Comparison of ENCODE assay signal across 1 cellular context in the genomic region with DNA sequence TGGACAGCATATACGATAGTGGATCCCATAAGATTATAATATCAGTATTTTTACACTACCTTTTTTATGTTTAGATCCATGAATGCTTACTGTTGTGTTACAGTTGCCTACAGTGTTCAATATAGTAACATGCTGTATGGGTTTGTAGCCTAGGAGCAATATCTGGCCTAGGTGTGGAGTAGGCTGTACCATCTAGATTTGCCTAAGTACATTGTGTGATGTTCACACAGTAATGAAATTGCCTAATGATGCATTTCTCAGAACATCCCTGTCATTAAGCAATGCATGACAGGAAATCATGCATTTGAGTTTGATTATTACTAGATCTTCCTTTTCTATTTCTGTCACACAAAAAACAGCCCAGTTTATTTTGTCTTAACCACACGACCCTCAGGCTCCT.
TF ChIP-seq lines count a peak whose summit lies in the region.

No MANE protein-coding gene starts in this region.

TF ChIP-seq in IMR-90, 13 proteins besides CTCF, POLR2A, EP300 and RAD21:
- TF ChIP-seq FOS (IDR thresholded peaks at IDR 0.05; ENCODE audit: low read depth, low read length) = no peak
- no peak for TF ChIP-seq SMC3 (IDR thresholded peaks at IDR 0.05; ENCODE audit: low read depth, low read length)
- no peak for TF ChIP-seq CEBPB (IDR thresholded peaks at IDR 0.05; ENCODE audit: low read depth, low read length)
- TF ChIP-seq, protein P1, sequence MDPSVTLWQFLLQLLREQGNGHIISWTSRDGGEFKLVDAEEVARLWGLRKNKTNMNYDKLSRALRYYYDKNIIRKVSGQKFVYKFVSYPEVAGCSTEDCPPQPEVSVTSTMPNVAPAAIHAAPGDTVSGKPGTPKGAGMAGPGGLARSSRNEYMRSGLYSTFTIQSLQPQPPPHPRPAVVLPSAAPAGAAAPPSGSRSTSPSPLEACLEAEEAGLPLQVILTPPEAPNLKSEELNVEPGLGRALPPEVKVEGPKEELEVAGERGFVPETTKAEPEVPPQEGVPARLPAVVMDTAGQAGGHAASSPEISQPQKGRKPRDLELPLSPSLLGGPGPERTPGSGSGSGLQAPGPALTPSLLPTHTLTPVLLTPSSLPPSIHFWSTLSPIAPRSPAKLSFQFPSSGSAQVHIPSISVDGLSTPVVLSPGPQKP (IDR thresholded peaks at IDR 0.05; ENCODE audit: borderline replicate concordance, low read depth, low read length) = no peak
- TF ChIP-seq RFX5 (IDR thresholded peaks at IDR 0.05; ENCODE audit: low read depth, low read length) = no peak
- TF ChIP-seq MXI1 (IDR thresholded peaks at IDR 0.05; ENCODE audit: borderline replicate concordance, low read depth, low read length) = no peak
- TF ChIP-seq CHD1 (IDR thresholded peaks at IDR 0.05; ENCODE audit: low read depth, low read length) = no peak
